In genomic region chr14:76591270-76591669, GRCh38 we compare ENCODE assay signal across 31 cellular contexts.
DNase-seq lines count a peak whose midpoint lies in the region; ATAC-seq and TF ChIP-seq lines count a peak whose summit lies in the region.
"Had no signal": no experiment of that assay in that cellular context is flagged by ENCODE, and none has a peak within 500 bp of the region (broad histone marks: within the 10 kb centered on the region; RNA-seq: fewer than 3 reads in every experiment).

No MANE protein-coding gene starts in this region.

- TF ChIP-seq EP300 in sigmoid colon (IDR thresholded peaks at IDR 0.05): no peak

- intact Hi-C loops in sigmoid colon (cut with DNase I): no loop called here
- intact Hi-C loops in psoas muscle (cut with DNase I): no loop called here

- H3K36me3 Mint-ChIP-seq in mesothelial cell of epicardium: no peaks in the 10 kb centered on the region

- H3K4me3 Mint-ChIP-seq in mesothelial cell of epicardium: no peak overlapping the region
- H3K4me3 Mint-ChIP-seq: activated CD4-positive, alpha-beta memory T cell treated with anti-CD3 and anti-CD28 coated beads, Interleukin-2, amount 10 ng/mL, durations not matched to agents 7 days and 5 days; activated T-helper 17 cell treated with anti-CD3 and anti-CD28 coated beads, Interleukin-2, amount 50 U/mL, for 72 hours; B cell; CD8-positive, alpha-beta memory T cell; effector memory CD8-positive, alpha-beta T cell had no signal

- no peak for TF ChIP-seq POLR2A in sigmoid colon (IDR thresholded peaks at IDR 0.05)

- DNase-seq in NCI-H748 (lab: John Stamatoyannopoulos, UW; ENCODE audit: unreplicated experiment) (peak; percentile 42), NCI-H748 treated with DMSO at 0.1 percent for 48 hours (lab: John Stamatoyannopoulos, UW) (no peak), anterior cingulate cortex (lab: John Stamatoyannopoulos, UW) (peak in 36 of 58 donors; percentile 2 to 56 (median 20)), mesothelial cell of epicardium (ENCODE audit: low spot score in 2 of 2, unreplicated experiment in 2 of 2) (no peak), sigmoid colon (peak; percentile 76), H7 (no peak), epidermal melanocyte (ENCODE audit: insufficient read length, low spot score) (no peak), psoas muscle (no peak)
- DNase-seq: activated CD4-positive, alpha-beta memory T cell treated with anti-CD3 and anti-CD28 coated beads, Interleukin-2, amount 10 ng/mL, durations not matched to agents 7 days and 5 days; activated CD8-positive, alpha-beta memory T cell treated with anti-CD3 and anti-CD28 coated beads, Interleukin-2, amount 50 U/mL, for 48 hours; activated naive CD4-positive, alpha-beta T cell treated with anti-CD3 and anti-CD28 coated beads, Interleukin-2, amount 50 U/mL, for 16 hours; CD8-positive, alpha-beta memory T cell; effector memory CD8-positive, alpha-beta T cell; foreskin keratinocyte; GF-D8; left cardiac atrium; mesenchymal stem cell; NCI-H187 treated with DMSO at 0.1 percent for 48 hours; NCI-H226; occipital lobe; stimulated activated CD4-positive, alpha-beta T cell treated with anti-CD3 and anti-CD28 coated beads, Interleukin-1b, Interleukin-23, amount 100 ng/mL, for 48 hours; T-helper 1 cell had no signal

- H3K4me1 ChIP-seq in sigmoid colon: peaks cover 0 to 26% (median 13%) of the 10 kb centered on the region in 4 donors
- no peaks in the 10 kb centered on the region for H3K4me1 ChIP-seq in psoas muscle
- H3K4me1 ChIP-seq: A549, esophagus muscularis mucosa, foreskin keratinocyte had no signal

- peak overlapping the region; percentile 65 for H3K27ac Mint-ChIP-seq in mesothelial cell of epicardium
- H3K27ac Mint-ChIP-seq: activated CD4-positive, alpha-beta memory T cell treated with anti-CD3 and anti-CD28 coated beads, Interleukin-2, amount 10 ng/mL, durations not matched to agents 7 days and 5 days; activated T-helper 17 cell treated with anti-CD3 and anti-CD28 coated beads, Interleukin-2, amount 50 U/mL, for 72 hours; B cell; CD8-positive, alpha-beta memory T cell; effector memory CD8-positive, alpha-beta T cell had no signal

- H3K9me3 ChIP-seq in sigmoid colon: no peaks in the 10 kb centered on the region
- H3K9me3 ChIP-seq in psoas muscle: no peaks in the 10 kb centered on the region
- H3K9me3 ChIP-seq: A549, esophagus muscularis mucosa, upper lobe of left lung had no signal

- H3K9me3 Mint-ChIP-seq in mesothelial cell of epicardium: no peaks in the 10 kb centered on the region
- H3K9me3 Mint-ChIP-seq: activated CD4-positive, alpha-beta memory T cell treated with anti-CD3 and anti-CD28 coated beads, Interleukin-2, amount 10 ng/mL, durations not matched to agents 7 days and 5 days; activated T-helper 17 cell treated with anti-CD3 and anti-CD28 coated beads, Interleukin-2, amount 50 U/mL, for 72 hours; CD8-positive, alpha-beta memory T cell; effector memory CD8-positive, alpha-beta T cell had no signal

- H3K4me1 Mint-ChIP-seq in mesothelial cell of epicardium: peaks cover 9% of the 10 kb centered on the region
- H3K4me1 Mint-ChIP-seq: activated CD4-positive, alpha-beta memory T cell treated with anti-CD3 and anti-CD28 coated beads, Interleukin-2, amount 10 ng/mL, durations not matched to agents 7 days and 5 days; activated T-helper 17 cell treated with anti-CD3 and anti-CD28 coated beads, Interleukin-2, amount 50 U/mL, for 72 hours; B cell; CD8-positive, alpha-beta memory T cell had no signal

- no peaks in the 10 kb centered on the region for H3K27me3 ChIP-seq in sigmoid colon
- no peaks in the 10 kb centered on the region for H3K27me3 ChIP-seq in H7 (ENCODE audit: control insufficient read depth, insufficient read depth, low read length)
- H3K27me3 ChIP-seq in psoas muscle (ENCODE audit: insufficient read depth in 3 of 3, low read length in 2 of 3): peaks cover 0 to 4% (median 0%) of the 10 kb centered on the region in 3 donors
- H3K27me3 ChIP-seq: esophagus muscularis mucosa, upper lobe of left lung had no signal

- H3K27me3 Mint-ChIP-seq in mesothelial cell of epicardium (ENCODE audit: low read depth): peaks cover 13% of the 10 kb centered on the region
- H3K27me3 Mint-ChIP-seq: activated CD4-positive, alpha-beta memory T cell treated with anti-CD3 and anti-CD28 coated beads, Interleukin-2, amount 10 ng/mL, durations not matched to agents 7 days and 5 days had no signal

- peak overlapping the region in 3 of 4 donors; percentile 64 to 67 (median 65) for H3K27ac ChIP-seq in sigmoid colon
- H3K27ac ChIP-seq in psoas muscle: no peak overlapping the region
- H3K27ac ChIP-seq: A549, coronary artery, esophagus muscularis mucosa, foreskin keratinocyte, RWPE1, upper lobe of left lung had no signal

- no peak for ATAC-seq in psoas muscle
- ATAC-seq: A549; activated CD4-positive, CD25-positive, alpha-beta regulatory T cell treated with anti-CD3 and anti-CD28 coated beads, Interleukin-2, amount 50 U/mL, for 24 hours; activated T-helper 17 cell treated with anti-CD3 and anti-CD28 coated beads, Interleukin-2, amount 50 U/mL, for 72 hours; effector memory CD8-positive, alpha-beta T cell; foreskin keratinocyte; left cardiac atrium had no signal

- TF ChIP-seq CTCF in mesothelial cell of epicardium (IDR thresholded peaks at IDR 0.05; ENCODE audit: unreplicated experiment) (no peak), sigmoid colon (IDR thresholded peaks at IDR 0.05) (no peak), psoas muscle (IDR thresholded peaks at IDR 0.05) (no peak)

- H3K4me3 ChIP-seq in sigmoid colon (no peak overlapping the region), H7 (ENCODE audit: insufficient read depth, low read depth, low read length) (no peak overlapping the region), psoas muscle (no peak overlapping the region)
- H3K4me3 ChIP-seq: A549, coronary artery, esophagus muscularis mucosa, smooth muscle cell, upper lobe of left lung had no signal

- WGBS in sigmoid colon, 2 donors: 33 to 46% methylated on average over 9 of the region's 9 CpGs
- 40 to 46% (median 41%) methylated on average over 9 of the region's 9 CpGs for WGBS in psoas muscle, 3 donors

- no peaks in the 10 kb centered on the region for H3K36me3 ChIP-seq in sigmoid colon
- no peaks in the 10 kb centered on the region for H3K36me3 ChIP-seq in H7 (replicated peaks; ENCODE audit: control insufficient read depth, insufficient read depth, low read length)
- no peaks in the 10 kb centered on the region for H3K36me3 ChIP-seq in psoas muscle (ENCODE audit: insufficient read depth in 1 of 2, low read depth in 1 of 2)
- H3K36me3 ChIP-seq: esophagus muscularis mucosa, upper lobe of left lung had no signal

Comparison
In these comparisons a context has a peak if more than half of its experiments do, and no peak if none do; other contexts are left out.
1. DNase-seq: peak in NCI-H748 (single experiment), anterior cingulate cortex (36 of 58) and sigmoid colon (single experiment); none in NCI-H748 treated with DMSO at 0.1 percent for 48 hours (single experiment), mesothelial cell of epicardium (0 of 2), H7 (single experiment), epidermal melanocyte (single experiment) and psoas muscle (0 of 2).